20 cellular contexts compared by ENCODE assay signal in genomic region chr4:162015090-162015489, GRCh38.
A peak's percentile ranks its signal among the peaks of the same experiment; 100 is the strongest.
DNase-seq lines count a peak whose midpoint lies in the region; ATAC-seq, FAIRE-seq and TF ChIP-seq lines count a peak whose summit lies in the region.
"Had no signal": no experiment of that assay in that cellular context is flagged by ENCODE, and none has a peak within 500 bp of the region (broad histone marks: within the 10 kb centered on the region; RNA-seq: fewer than 3 reads in every experiment).

No MANE protein-coding gene starts in this region.

- in situ Hi-C loops in HepG2 (cut with HindIII; ENCODE audit: extremely low pct_ligation_motif_present, low pct_unique_long_range_greater_than_20kb) = no loop called here

- dilution Hi-C loops in endothelial cell of umbilical vein (cut with MboI; ENCODE audit: extremely low pct_ligation_motif_present, low sequenced_read_pairs) = no loop called here

- H3K36me3 ChIP-seq in right lobe of liver (no peaks in the 10 kb centered on the region), HepG2 (replicated peaks in 1 of 2; ENCODE audit: control insufficient read depth in 1 of 2, insufficient read depth in 2 of 2, low read length in 2 of 2) (no peaks in the 10 kb centered on the region), OCI-LY3 (replicated peaks; ENCODE audit: low read depth, low read length) (no peaks in the 10 kb centered on the region), endothelial cell of umbilical vein (ENCODE audit: control insufficient read depth in 2 of 2, extremely low read depth in 1 of 2, insufficient read depth in 2 of 2, low read length in 2 of 2) (no peaks in the 10 kb centered on the region), Karpas-422 (ENCODE audit: insufficient read depth, low read length) (no peaks in the 10 kb centered on the region), Peyer's patch (no peaks in the 10 kb centered on the region)
- H3K36me3 ChIP-seq: SJCRH30, stomach, uterus, WERI-Rb-1 had no signal

- no peak overlapping the region for H3K4me3 ChIP-seq in right lobe of liver
- H3K4me3 ChIP-seq in HepG2 (replicated peaks in 1 of 3; ENCODE audit: insufficient read depth in 1 of 3, low read depth in 2 of 3, low read length in 3 of 3) = no peak overlapping the region
- H3K4me3 ChIP-seq in OCI-LY3 (ENCODE audit: low read length) = no peak overlapping the region
- H3K4me3 ChIP-seq in endothelial cell of umbilical vein (replicated peaks in 1 of 3; ENCODE audit: insufficient read depth in 1 of 3, low read depth in 1 of 3, low read length in 3 of 3) = no peak overlapping the region
- no peak overlapping the region for H3K4me3 ChIP-seq in Karpas-422 (ENCODE audit: low read length)
- no peak overlapping the region for H3K4me3 ChIP-seq in Peyer's patch
- H3K4me3 ChIP-seq: A549, SJCRH30, stomach, uterus had no signal

- intact Hi-C loops in right lobe of liver (cut with DNase I) (no loop called here), HepG2 (cut with micrococcal nuclease; ENCODE audit: unreplicated experiment) (no loop called here), endothelial cell of umbilical vein (cut with micrococcal nuclease) (no loop called here)

- 36% methylated on average over 3 of the region's 3 CpGs for WGBS in right lobe of liver (ENCODE audit: insufficient coverage, low coverage, low lambda C conversion rate, missing lambda C conversion rate)
- 16% methylated on average over 3 of the region's 3 CpGs for WGBS in HepG2 (ENCODE audit: low lambda C conversion rate)

- H3K27ac ChIP-seq in right lobe of liver (no peak overlapping the region), HepG2 (ENCODE audit: extremely low read length, insufficient read depth, low read length) (no peak overlapping the region), OCI-LY3 (ENCODE audit: low read length) (no peak overlapping the region), endothelial cell of umbilical vein (ENCODE audit: insufficient read depth, low read depth, low read length) (no peak overlapping the region), Karpas-422 (ENCODE audit: low read length) (no peak overlapping the region), Peyer's patch (no peak overlapping the region)
- H3K27ac ChIP-seq: A549, SJCRH30, stomach, uterus, WERI-Rb-1 had no signal

- FAIRE-seq in HepG2 (lab: Jason Lieb, UNC) (no peak), endothelial cell of umbilical vein (lab: Jason Lieb, UNC) (no peak)
- FAIRE-seq: A549 had no signal

- no peaks in the 10 kb centered on the region for H3K9me2 ChIP-seq in Karpas-422 (replicated peaks; ENCODE audit: insufficient read depth, low read length)

- BruUV-seq in HepG2 (replicated peaks; lab: Mats Ljungman, UMichigan) (no TSS peak), endothelial cell of umbilical vein (replicated peaks; lab: Mats Ljungman, UMichigan) (no TSS peak)

- H3K27me3 ChIP-seq in right lobe of liver (no peaks in the 10 kb centered on the region), HepG2 (ENCODE audit: control insufficient read depth in 1 of 2, insufficient read depth in 2 of 2, low read length in 2 of 2) (no peaks in the 10 kb centered on the region), OCI-LY3 (ENCODE audit: low read depth, low read length) (no peaks in the 10 kb centered on the region), endothelial cell of umbilical vein (ENCODE audit: control insufficient read depth in 2 of 2, insufficient read depth in 2 of 2, low read length in 2 of 2) (no peaks in the 10 kb centered on the region), Karpas-422 (ENCODE audit: low read length) (no peaks in the 10 kb centered on the region), Peyer's patch (no peaks in the 10 kb centered on the region)
- H3K27me3 ChIP-seq: SJCRH30, stomach, uterus had no signal

- TF ChIP-seq EP300 in HepG2 (IDR thresholded peaks at IDR 0.05; ENCODE audit: low read depth in 2 of 2, low read length in 2 of 2) = no peak
- TF ChIP-seq EP300 in HepG2 (CRISPR knock-in tag; IDR thresholded peaks at IDR 0.05; ENCODE audit: borderline replicate concordance) = no peak

- CTCF ChIA-PET in HepG2 (lab: Yijun Ruan, JAX; ENCODE audit: low intra/inter-chr PET ratio, low total read pairs) (no interaction called here), endothelial cell of umbilical vein (lab: Charles Lee) (no interaction called here)

- TF ChIP-seq POLR2A in right lobe of liver (IDR thresholded peaks at IDR 0.05) (no peak), HepG2 (IDR thresholded peaks at IDR 0.05; ENCODE audit: insufficient read depth in 1 of 2, low read depth in 2 of 2, low read length in 2 of 2) (no peak), endothelial cell of umbilical vein (IDR thresholded peaks at IDR 0.05; ENCODE audit: low read depth, low read length) (no peak), Peyer's patch (IDR thresholded peaks at IDR 0.05) (no peak)

- H2AFZ ChIP-seq in HepG2 (ENCODE audit: low read length) (no peak overlapping the region), OCI-LY3 (ENCODE audit: low read depth, low read length) (no peak overlapping the region), endothelial cell of umbilical vein (ENCODE audit: low read depth, low read length) (no peak overlapping the region), Karpas-422 (ENCODE audit: low read length) (no peak overlapping the region)

- H3K4me2 ChIP-seq in HepG2 (ENCODE audit: low read depth, low read length) (no peak overlapping the region), OCI-LY3 (ENCODE audit: low read length) (peak overlapping the region; percentile 20; the same call in 1 of the 2 replicates), endothelial cell of umbilical vein (ENCODE audit: insufficient read depth, low read length) (no peak overlapping the region), Karpas-422 (ENCODE audit: low read depth, low read length, poor library complexity, severe bottlenecking) (no peak overlapping the region)
- H3K4me2 ChIP-seq: A549 had no signal

- POLR2A ChIA-PET in HepG2 (lab: Yijun Ruan, JAX) (no interaction called here), endothelial cell of umbilical vein (lab: Charles Lee) (no interaction called here)

- H3K9ac ChIP-seq in HepG2 (ENCODE audit: insufficient read depth, low read depth, low read length) (no peak overlapping the region), OCI-LY3 (ENCODE audit: low read length) (no peak overlapping the region), endothelial cell of umbilical vein (replicated peaks; ENCODE audit: extremely low read depth, insufficient read depth, low read length) (no peak overlapping the region), Karpas-422 (ENCODE audit: low read length) (no peak overlapping the region)

- ATAC-seq in right lobe of liver (peak in 3 of 4 donors; percentile 32 to 64 (median 35)), HepG2 (no peak)
- ATAC-seq: A549 had no signal

- H3K79me2 ChIP-seq in HepG2 (ENCODE audit: insufficient read depth, low read length) (no peaks in the 10 kb centered on the region), OCI-LY3 (ENCODE audit: low read length) (no peaks in the 10 kb centered on the region), endothelial cell of umbilical vein (ENCODE audit: control insufficient read depth, insufficient read depth, low read length) (no peaks in the 10 kb centered on the region), Karpas-422 (ENCODE audit: low read length) (no peaks in the 10 kb centered on the region)

- no peaks in the 10 kb centered on the region for H3K4me1 ChIP-seq in right lobe of liver
- H3K4me1 ChIP-seq in HepG2 (ENCODE audit: insufficient read depth, low read length) = no peaks in the 10 kb centered on the region
- peaks cover 11% of the 10 kb centered on the region for H3K4me1 ChIP-seq in OCI-LY3 (ENCODE audit: low read length)
- no peaks in the 10 kb centered on the region for H3K4me1 ChIP-seq in endothelial cell of umbilical vein (ENCODE audit: control insufficient read depth, extremely low read depth, insufficient read depth, low read length)
- H3K4me1 ChIP-seq in Karpas-422 (ENCODE audit: low read length) = no peaks in the 10 kb centered on the region
- H3K4me1 ChIP-seq in Peyer's patch = no peaks in the 10 kb centered on the region
- H3K4me1 ChIP-seq: SJCRH30, stomach, uterus had no signal

- DNase-seq in right lobe of liver = no peak
- DNase-seq in HepG2 (ENCODE audit: low spot score) = no peak
- DNase-seq in endothelial cell of umbilical vein (ENCODE audit: low read depth, low spot score) = peak; percentile 14
- no peak for DNase-seq in NCI-H82 treated with DMSO at 0.1 percent for 48 hours (lab: John Stamatoyannopoulos, UW; ENCODE audit: unreplicated experiment)
- DNase-seq in Karpas-422 = no peak
- DNase-seq in NAMALWA (ENCODE audit: low spot score) = no peak
- no peak for DNase-seq in Peyer's patch
- DNase-seq: activated effector memory CD4-positive, alpha-beta T cell treated with Interleukin-2 at 50 U/mL for 16 hours; Calu3; effector CD4-positive, alpha-beta T cell; mesendoderm; NCI-H1092; NCI-H2171; NCI-H82; SJCRH30; stomach; uterus; WERI-Rb-1 had no signal

- H3K9me1 ChIP-seq in endothelial cell of umbilical vein (replicated peaks; ENCODE audit: control insufficient read depth, extremely low read depth, insufficient read depth, low read length) = no peaks in the 10 kb centered on the region

- TF ChIP-seq CTCF in right lobe of liver (IDR thresholded peaks at IDR 0.05) (no peak), HepG2 (CRISPR knock-in tag; IDR thresholded peaks at IDR 0.05) (no peak), OCI-LY3 (IDR thresholded peaks at IDR 0.05; ENCODE audit: low read depth, low read length) (no peak), endothelial cell of umbilical vein (IDR thresholded peaks at IDR 0.05; ENCODE audit: extremely low read depth in 1 of 2, insufficient read depth in 1 of 2, low read depth in 1 of 2, low read length in 2 of 2) (no peak), Peyer's patch (IDR thresholded peaks at IDR 0.05) (no peak)

- H3K9me3 ChIP-seq in right lobe of liver (no peaks in the 10 kb centered on the region), HepG2 (ENCODE audit: low read length) (no peaks in the 10 kb centered on the region), OCI-LY3 (ENCODE audit: insufficient read depth, low read length) (no peaks in the 10 kb centered on the region), endothelial cell of umbilical vein (replicated peaks; ENCODE audit: control insufficient read depth, insufficient read depth, low read length) (no peaks in the 10 kb centered on the region), Karpas-422 (ENCODE audit: low read length) (peaks cover 33% of the 10 kb centered on the region), Peyer's patch (no peaks in the 10 kb centered on the region)
- H3K9me3 ChIP-seq: A549, SJCRH30, stomach, uterus had no signal

- no peak for TF ChIP-seq RAD21 in HepG2 (CRISPR knock-in tag; IDR thresholded peaks at IDR 0.05)

- H4K20me1 ChIP-seq in HepG2 (ENCODE audit: insufficient read depth, low read length) (no peaks in the 10 kb centered on the region), OCI-LY3 (ENCODE audit: insufficient read depth, low read length) (no peaks in the 10 kb centered on the region), endothelial cell of umbilical vein (replicated peaks; ENCODE audit: control insufficient read depth, extremely low read depth, insufficient read depth, low read length) (no peaks in the 10 kb centered on the region), Karpas-422 (ENCODE audit: insufficient read depth, low read depth, low read length) (no peaks in the 10 kb centered on the region)

TF ChIP-seq in HepG2, 621 proteins besides CTCF, POLR2A, EP300 and RAD21 (continues in another document):
- TF ChIP-seq ZNF33B (CRISPR knock-in tag; IDR thresholded peaks at IDR 0.05) = no peak

TF ChIP-seq in endothelial cell of umbilical vein, 7 proteins besides CTCF, POLR2A, EP300 and RAD21 (continues in another document):
- no peak for TF ChIP-seq JUN (IDR thresholded peaks at IDR 0.05; ENCODE audit: borderline replicate concordance, insufficient read depth, insufficient read length, low read depth)
